12 cellular contexts compared by ENCODE assay signal in the genomic region with DNA sequence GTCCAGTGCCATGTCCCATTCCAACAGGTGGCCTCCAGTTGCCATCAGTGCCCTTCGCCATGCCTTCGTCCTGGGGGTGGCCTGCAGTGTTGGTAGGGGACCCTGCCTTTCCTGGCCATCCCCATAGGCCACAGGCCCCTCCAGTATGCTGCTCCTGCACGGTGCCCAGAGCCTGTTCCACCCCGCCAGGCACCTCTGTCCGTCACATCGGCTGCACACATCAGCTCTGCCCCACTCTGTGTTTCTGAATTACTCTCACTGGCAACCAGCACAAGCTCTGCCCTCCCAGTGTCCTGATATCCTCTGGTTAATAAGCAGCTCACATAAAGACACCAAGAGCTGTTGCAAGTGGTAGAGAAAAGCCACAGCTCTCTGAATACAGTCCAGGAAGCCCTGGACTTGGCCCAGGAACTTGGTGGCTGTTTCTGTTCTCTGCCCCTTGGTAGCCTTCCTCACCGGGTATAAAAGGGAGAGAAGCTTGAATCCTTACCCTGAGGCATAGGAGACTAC. TPM values are rescaled to one million over a fixed set of nuclear protein-coding genes. Genes with fewer than 3 reads are reported as not detected.
A peak's percentile ranks its signal among the peaks of the same experiment; 100 is the strongest.
DNase-seq lines count a peak whose midpoint lies in the region; ATAC-seq, FAIRE-seq and TF ChIP-seq lines count a peak whose summit lies in the region.
"Had no signal": no experiment of that assay in that cellular context is flagged by ENCODE, and none has a peak within 500 bp of the region (broad histone marks: within the 10 kb centered on the region; RNA-seq: fewer than 3 reads in every experiment).

No MANE protein-coding gene starts in this region.

- CTCF ChIA-PET in WTC11 (lab: Charles Lee) = interaction anchor here (0.8 kb wide), 1 partner anchor 182 kb away, joined by 4 read pairs; no protein-coding TSS in a partner anchor

- no peaks in the 10 kb centered on the region for H3K9me2 ChIP-seq in MM.1S (replicated peaks; ENCODE audit: insufficient read depth, low read length)

- no peaks in the 10 kb centered on the region for H3K79me2 ChIP-seq in MM.1S (ENCODE audit: low read length)

- H3K9me3 Mint-ChIP-seq in brain = peaks cover 0 to 4% (median 3%) of the 10 kb centered on the region in 5 experiments
- peaks cover 9% of the 10 kb centered on the region; the same call in 1 of the 2 replicates for H3K9me3 Mint-ChIP-seq in WTC11
- H3K9me3 Mint-ChIP-seq: activated B cell treated with CpG ODN at 0.5 μM for 24 hours; naive thymus-derived CD4-positive, alpha-beta T cell had no signal

- POLR2A ChIA-PET in WTC11 (lab: Charles Lee) = no interaction called here

- H4K20me1 ChIP-seq in MM.1S (ENCODE audit: insufficient read depth, low read length) = no peaks in the 10 kb centered on the region

- H3K27me3 Mint-ChIP-seq in brain (no peaks in the 10 kb centered on the region), WTC11 (ENCODE audit: low read depth) (no peaks in the 10 kb centered on the region)
- H3K27me3 Mint-ChIP-seq: activated B cell treated with CpG ODN at 0.5 μM for 24 hours; naive thymus-derived CD4-positive, alpha-beta T cell had no signal

- H3K9me3 ChIP-seq in small intestine (ENCODE audit: control insufficient read depth, low read depth) = no peaks in the 10 kb centered on the region
- no peaks in the 10 kb centered on the region for H3K9me3 ChIP-seq in MM.1S (replicated peaks; ENCODE audit: insufficient read depth, low read length)

- intact Hi-C loops in left colon (cut with DNase I, micrococcal nuclease) = no loop called here

- 24 to 60% (median 31%) methylated on average over 7 of the region's 7 CpGs for WGBS in small intestine, 3 donors

- TF ChIP-seq CTCF in brain (conservative IDR thresholded peaks at IDR 0.05) = no peak
- no peak for TF ChIP-seq CTCF in MM.1S (IDR thresholded peaks at IDR 0.05; ENCODE audit: low read length)
- no peak for TF ChIP-seq CTCF in WTC11 (IDR thresholded peaks at IDR 0.05)

- no peaks in the 10 kb centered on the region for H3F3A ChIP-seq in MM.1S (ENCODE audit: insufficient read depth, low read length)

- H3K27me3 ChIP-seq in small intestine (ENCODE audit: control insufficient read depth in 2 of 2, insufficient read depth in 2 of 2, low read length in 2 of 2) (no peaks in the 10 kb centered on the region), MM.1S (replicated peaks; ENCODE audit: insufficient read depth, low read length) (no peaks in the 10 kb centered on the region)

- no peaks in the 10 kb centered on the region for H3K36me3 ChIP-seq in small intestine (ENCODE audit: control insufficient read depth in 2 of 2, insufficient read depth in 2 of 2, low read length in 2 of 2)
- H3K36me3 ChIP-seq in MM.1S (replicated peaks; ENCODE audit: insufficient read depth, low read length) = no peaks in the 10 kb centered on the region

- peak overlapping the region in 4 of 5 experiments; percentile 61 to 96 (median 90) for H3K27ac Mint-ChIP-seq in brain
- no peak overlapping the region for H3K27ac Mint-ChIP-seq in WTC11
- H3K27ac Mint-ChIP-seq: activated B cell treated with CpG ODN at 0.5 μM for 24 hours; naive thymus-derived CD4-positive, alpha-beta T cell had no signal

- H3K4me2 ChIP-seq in MM.1S (ENCODE audit: low read depth, low read length) = no peak overlapping the region
- H3K4me2 ChIP-seq: KMS-11 had no signal

- ATAC-seq in HG02981 (IDR thresholded peaks at IDR 0.05; ENCODE audit: unreplicated experiment) (peak; percentile 56), left colon (peak; percentile 63), WTC11 (no peak)
- ATAC-seq: naive thymus-derived CD4-positive, alpha-beta T cell had no signal

- H2AFZ ChIP-seq in MM.1S (ENCODE audit: low read length) = no peak overlapping the region

- FAIRE-seq in small intestine (lab: Jason Lieb, UNC) = no peak

- H3K4me3 Mint-ChIP-seq in brain = peak overlapping the region in 2 of 5 experiments; percentile 26 to 32
- H3K4me3 Mint-ChIP-seq in WTC11 = no peak overlapping the region
- H3K4me3 Mint-ChIP-seq: activated B cell treated with CpG ODN at 0.5 μM for 24 hours; naive thymus-derived CD4-positive, alpha-beta T cell had no signal

- H3K4me1 ChIP-seq in small intestine (ENCODE audit: control insufficient read depth in 2 of 2, insufficient read depth in 1 of 2, low read depth in 1 of 2, low read length in 1 of 2) (peaks cover 19 to 25% of the 10 kb centered on the region in 2 donors), MM.1S (ENCODE audit: low read length) (no peaks in the 10 kb centered on the region)

- DNase-seq in left colon = peak; percentile 67 to 73
- peak; percentile 94 for DNase-seq in small intestine
- no peak for DNase-seq in MM.1S
- no peak for DNase-seq in WTC11 (ENCODE audit: low spot score)
- no peak for DNase-seq in iPS-NIHi7 (ENCODE audit: extremely low spot score)
- no peak for DNase-seq in NCI-H226
- DNase-seq: activated B cell treated with CpG ODN at 0.5 μM for 24 hours; naive thymus-derived CD4-positive, alpha-beta T cell; NCI-H524 had no signal

- no peak overlapping the region for H3K9ac ChIP-seq in MM.1S (ENCODE audit: low read length)
- H3K9ac ChIP-seq: KMS-11 had no signal

- peaks cover 55% of the 10 kb centered on the region for H3K4me1 Mint-ChIP-seq in brain
- peaks cover 13% of the 10 kb centered on the region for H3K4me1 Mint-ChIP-seq in WTC11

- H3K36me3 Mint-ChIP-seq in brain (peaks cover 19% of the 10 kb centered on the region), WTC11 (no peaks in the 10 kb centered on the region)
- H3K36me3 Mint-ChIP-seq: naive thymus-derived CD4-positive, alpha-beta T cell had no signal

- H3K4me3 ChIP-seq in small intestine (ENCODE audit: low read depth in 1 of 2, low read length in 2 of 2) (no peak overlapping the region), MM.1S (ENCODE audit: low read length) (no peak overlapping the region)

- H3K27ac ChIP-seq in small intestine (ENCODE audit: low read depth in 1 of 2, low read length in 1 of 2) (peak overlapping the region; percentile 98), MM.1S (ENCODE audit: low read length) (no peak overlapping the region)
- H3K27ac ChIP-seq: KMS-11 had no signal

TF ChIP-seq in WTC11, 78 proteins besides CTCF, POLR2A, EP300 and RAD21 (continues in another document):
- TF ChIP-seq NR1H2 (CRISPR knock-in tag; IDR thresholded peaks at IDR 0.05) (no peak), JUN (CRISPR knock-in tag; IDR thresholded peaks at IDR 0.05) (no peak), ZNF263 (CRISPR knock-in tag; IDR thresholded peaks at IDR 0.05; ENCODE audit: low read depth) (no peak)
- TF ChIP-seq, protein P1, sequence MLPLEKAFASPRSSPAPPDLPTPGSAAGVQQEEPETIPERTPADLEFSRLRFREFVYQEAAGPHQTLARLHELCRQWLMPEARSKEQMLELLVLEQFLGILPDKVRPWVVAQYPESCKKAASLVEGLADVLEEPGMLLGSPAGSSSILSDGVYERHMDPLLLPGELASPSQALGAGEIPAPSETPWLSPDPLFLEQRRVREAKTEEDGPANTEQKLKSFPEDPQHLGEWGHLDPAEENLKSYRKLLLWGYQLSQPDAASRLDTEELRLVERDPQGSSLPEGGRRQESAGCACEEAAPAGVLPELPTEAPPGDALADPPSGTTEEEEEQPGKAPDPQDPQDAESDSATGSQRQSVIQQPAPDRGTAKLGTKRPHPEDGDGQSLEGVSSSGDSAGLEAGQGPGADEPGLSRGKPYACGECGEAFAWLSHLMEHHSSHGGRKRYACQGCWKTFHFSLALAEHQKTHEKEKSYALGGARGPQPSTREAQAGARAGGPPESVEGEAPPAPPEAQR (CRISPR knock-in tag; IDR thresholded peaks at IDR 0.05) = no peak
- TF ChIP-seq, protein P2, sequence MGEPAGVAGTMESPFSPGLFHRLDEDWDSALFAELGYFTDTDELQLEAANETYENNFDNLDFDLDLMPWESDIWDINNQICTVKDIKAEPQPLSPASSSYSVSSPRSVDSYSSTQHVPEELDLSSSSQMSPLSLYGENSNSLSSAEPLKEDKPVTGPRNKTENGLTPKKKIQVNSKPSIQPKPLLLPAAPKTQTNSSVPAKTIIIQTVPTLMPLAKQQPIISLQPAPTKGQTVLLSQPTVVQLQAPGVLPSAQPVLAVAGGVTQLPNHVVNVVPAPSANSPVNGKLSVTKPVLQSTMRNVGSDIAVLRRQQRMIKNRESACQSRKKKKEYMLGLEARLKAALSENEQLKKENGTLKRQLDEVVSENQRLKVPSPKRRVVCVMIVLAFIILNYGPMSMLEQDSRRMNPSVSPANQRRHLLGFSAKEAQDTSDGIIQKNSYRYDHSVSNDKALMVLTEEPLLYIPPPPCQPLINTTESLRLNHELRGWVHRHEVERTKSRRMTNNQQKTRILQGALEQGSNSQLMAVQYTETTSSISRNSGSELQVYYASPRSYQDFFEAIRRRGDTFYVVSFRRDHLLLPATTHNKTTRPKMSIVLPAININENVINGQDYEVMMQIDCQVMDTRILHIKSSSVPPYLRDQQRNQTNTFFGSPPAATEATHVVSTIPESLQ (CRISPR knock-in tag; IDR thresholded peaks at IDR 0.05) = no peak
- TF ChIP-seq, protein P3, sequence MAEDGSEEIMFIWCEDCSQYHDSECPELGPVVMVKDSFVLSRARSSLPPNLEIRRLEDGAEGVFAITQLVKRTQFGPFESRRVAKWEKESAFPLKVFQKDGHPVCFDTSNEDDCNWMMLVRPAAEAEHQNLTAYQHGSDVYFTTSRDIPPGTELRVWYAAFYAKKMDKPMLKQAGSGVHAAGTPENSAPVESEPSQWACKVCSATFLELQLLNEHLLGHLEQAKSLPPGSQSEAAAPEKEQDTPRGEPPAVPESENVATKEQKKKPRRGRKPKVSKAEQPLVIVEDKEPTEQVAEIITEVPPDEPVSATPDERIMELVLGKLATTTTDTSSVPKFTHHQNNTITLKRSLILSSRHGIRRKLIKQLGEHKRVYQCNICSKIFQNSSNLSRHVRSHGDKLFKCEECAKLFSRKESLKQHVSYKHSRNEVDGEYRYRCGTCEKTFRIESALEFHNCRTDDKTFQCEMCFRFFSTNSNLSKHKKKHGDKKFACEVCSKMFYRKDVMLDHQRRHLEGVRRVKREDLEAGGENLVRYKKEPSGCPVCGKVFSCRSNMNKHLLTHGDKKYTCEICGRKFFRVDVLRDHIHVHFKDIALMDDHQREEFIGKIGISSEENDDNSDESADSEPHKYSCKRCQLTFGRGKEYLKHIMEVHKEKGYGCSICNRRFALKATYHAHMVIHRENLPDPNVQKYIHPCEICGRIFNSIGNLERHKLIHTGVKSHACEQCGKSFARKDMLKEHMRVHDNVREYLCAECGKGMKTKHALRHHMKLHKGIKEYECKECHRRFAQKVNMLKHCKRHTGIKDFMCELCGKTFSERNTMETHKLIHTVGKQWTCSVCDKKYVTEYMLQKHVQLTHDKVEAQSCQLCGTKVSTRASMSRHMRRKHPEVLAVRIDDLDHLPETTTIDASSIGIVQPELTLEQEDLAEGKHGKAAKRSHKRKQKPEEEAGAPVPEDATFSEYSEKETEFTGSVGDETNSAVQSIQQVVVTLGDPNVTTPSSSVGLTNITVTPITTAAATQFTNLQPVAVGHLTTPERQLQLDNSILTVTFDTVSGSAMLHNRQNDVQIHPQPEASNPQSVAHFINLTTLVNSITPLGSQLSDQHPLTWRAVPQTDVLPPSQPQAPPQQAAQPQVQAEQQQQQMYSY (CRISPR knock-in tag; IDR thresholded peaks at IDR 0.05) = no peak

RNA-seq across cellular contexts. Expression of a gene that starts 31.3 kb away (rescaled TPM):
- polyA plus RNA-seq in brain (ENCODE audit: insufficient read depth, low read depth, low replicate concordance) = 139 TPM
- 100 to 1,000 TPM; 248 to 279 TPM for total RNA-seq in left colon
- 100 to 1,000 TPM in 1 of 3 donors, 10 to 100 TPM in 2; 14.8 to 100 (median 21.9) TPM for polyA plus RNA-seq in small intestine
- total RNA-seq in WTC11 (2021) = 216 to 239 TPM (median 216 TPM) in 3 replicates

Comparison
In these comparisons a context has a peak if more than half of its experiments do, and no peak if none do; other contexts are left out.
1. DNase-seq: peak in left colon (2 of 2) and small intestine (single experiment); none in MM.1S (single experiment), WTC11 (single experiment), iPS-NIHi7 (single experiment) and NCI-H226 (single experiment).